Comparison of ENCODE assay signal across 5 cellular contexts in the genomic region with DNA sequence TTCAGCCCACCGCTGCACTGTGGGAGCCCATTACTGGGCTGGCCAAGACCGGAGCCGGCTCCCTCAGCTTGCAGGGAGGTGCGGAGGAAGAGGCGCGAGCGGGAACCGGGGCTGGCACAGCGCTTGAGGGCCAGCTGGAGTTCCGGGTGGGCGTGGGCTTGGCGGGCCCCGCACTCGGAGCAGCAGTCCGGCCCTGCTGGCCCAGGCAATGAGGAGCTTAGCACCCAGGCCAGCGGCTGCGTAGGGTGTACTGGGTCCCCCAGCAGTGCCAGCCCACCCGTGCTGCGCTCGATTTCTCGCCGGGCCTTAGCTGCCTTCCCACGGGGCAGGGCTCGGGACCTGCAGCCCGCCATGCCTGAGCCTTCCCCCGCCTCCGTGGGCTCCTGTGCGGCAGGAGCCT.
DNase-seq lines count a peak whose midpoint lies in the region; TF ChIP-seq lines count a peak whose summit lies in the region.
"Not testable (repeated sequence)": the region's sequence is repeated elsewhere in the genome, so short reads cannot be mapped to it uniquely, and the experiment has no call there.

No MANE protein-coding gene starts in this region.

- not testable (repeated sequence) for TF ChIP-seq CTCF in testis (IDR thresholded peaks at IDR 0.05)

- H4K12ac ChIP-seq in trophoblast cell (ENCODE audit: low read depth, low read length), result not testable (repeated sequence)

- whole genome bisulfite sequencing in mesenchymal stem cell, result 97% methylated on average over 27 of the region's 28 CpGs
- WGBS in trophoblast cell (ENCODE audit: extremely low coverage, insufficient coverage, insufficient read length), result no CpG with 5 or more reads among the region's 28 CpGs
- 90% methylated on average over 28 of the region's 28 CpGs; no CpG with 5 or more reads in 1 of the 2 donors for WGBS in testis, 2 donors

- peak overlapping the region in 1 of 2 experiments; percentile 40 for H3K23ac ChIP-seq in mesenchymal stem cell (ENCODE audit: low read length in 2 of 2)
- H3K23ac ChIP-seq in trophoblast cell (ENCODE audit: low read length), result not testable (repeated sequence)

- not testable (repeated sequence) for H3K79me1 ChIP-seq in mesenchymal stem cell (replicated peaks; ENCODE audit: low read length, poor library complexity, severe bottlenecking); trophoblast cell (ENCODE audit: low read length)

- not testable (repeated sequence) for H3K36me3 ChIP-seq in BLaER1; BLaER1 treated with 17β-estradiol and CSF1 and Interleukin-3, amounts not matched to agents 10 nM and 100 nM; mesenchymal stem cell (ENCODE audit: control insufficient read depth in 1 of 2, insufficient read depth in 2 of 2, low read depth in 1 of 2, low read length in 2 of 2); trophoblast cell (ENCODE audit: control insufficient read depth in 1 of 2, insufficient read depth in 2 of 2, low read length in 2 of 2); testis (ENCODE audit: low read depth, missing control alignments)

- H4K8ac ChIP-seq in mesenchymal stem cell (ENCODE audit: low read length); trophoblast cell (ENCODE audit: low read depth, low read length): not testable (repeated sequence)

- H4K20me1 ChIP-seq in BLaER1; BLaER1 treated with 17β-estradiol and CSF1 and Interleukin-3, amounts not matched to agents 10 nM and 100 nM: not testable (repeated sequence)

- H2BK120ac ChIP-seq in mesenchymal stem cell (ENCODE audit: low read depth, low read length); trophoblast cell (ENCODE audit: insufficient read depth, low read length, poor library complexity): not testable (repeated sequence)

- not testable (repeated sequence) for H2AFZ ChIP-seq in mesenchymal stem cell (ENCODE audit: low read depth, low read length); trophoblast cell (ENCODE audit: insufficient read depth, low read length, poor library complexity)

- DNase-seq in mesenchymal stem cell, trophoblast cell, testis: not testable (repeated sequence)

- peaks cover 24% of the 10 kb centered on the region for H3K4me1 ChIP-seq in BLaER1
- H3K4me1 ChIP-seq in BLaER1 treated with 17β-estradiol and CSF1 and Interleukin-3, amounts not matched to agents 10 nM and 100 nM, result peaks cover 15 to 33% (median 22%) of the 10 kb centered on the region in 10 experiments
- not testable (repeated sequence) for H3K4me1 ChIP-seq in mesenchymal stem cell (ENCODE audit: control insufficient read depth, insufficient read depth, low read depth, low read length); trophoblast cell (ENCODE audit: control insufficient read depth in 1 of 2, insufficient read depth in 2 of 2, low read length in 2 of 2); testis

- H3K4me2 ChIP-seq in BLaER1, result peak overlapping the region; percentile 42; the same call in 1 of the 2 replicates
- peak overlapping the region in 9 of 11 experiments; percentile 28 to 71 (median 57); a peak in 15 of 22 replicates for H3K4me2 ChIP-seq in BLaER1 treated with 17β-estradiol and CSF1 and Interleukin-3, amounts not matched to agents 10 nM and 100 nM
- H3K4me2 ChIP-seq in mesenchymal stem cell (ENCODE audit: low read length, poor library complexity, severe bottlenecking); trophoblast cell (ENCODE audit: low read length): not testable (repeated sequence)

- not testable (repeated sequence) for H3K27me3 ChIP-seq in BLaER1; BLaER1 treated with 17β-estradiol and CSF1 and Interleukin-3, amounts not matched to agents 10 nM and 100 nM; mesenchymal stem cell (ENCODE audit: control insufficient read depth in 1 of 2, insufficient read depth in 1 of 2, low read length in 2 of 2); trophoblast cell (ENCODE audit: insufficient read depth, low read length); testis

- not testable (repeated sequence) for H2AK5ac ChIP-seq in mesenchymal stem cell (ENCODE audit: low read length, severe bottlenecking); trophoblast cell (ENCODE audit: low read length)

- not testable (repeated sequence) for H3K9me3 ChIP-seq in BLaER1; BLaER1 treated with 17β-estradiol and CSF1 and Interleukin-3, amounts not matched to agents 10 nM and 100 nM (replicated peaks in 1 of 11); mesenchymal stem cell (ENCODE audit: control insufficient read depth, low read length); trophoblast cell (ENCODE audit: insufficient read depth, low read depth, low read length); testis

- H3K4me3 ChIP-seq in BLaER1; BLaER1 treated with 17β-estradiol and CSF1 and Interleukin-3, amounts not matched to agents 10 nM and 100 nM; mesenchymal stem cell (ENCODE audit: insufficient read depth in 1 of 2, low read depth in 1 of 2, low read length in 2 of 2); trophoblast cell (ENCODE audit: low read depth, low read length): not testable (repeated sequence)
- H3K4me3 ChIP-seq in testis, result peak overlapping the region; percentile 29 to 46

- H3K4ac ChIP-seq in mesenchymal stem cell (ENCODE audit: low read depth in 1 of 2, low read length in 2 of 2), result peak overlapping the region in 1 of 2 experiments; percentile 67
- H3K4ac ChIP-seq in trophoblast cell (ENCODE audit: low read depth, low read length), result not testable (repeated sequence)

- H3K18ac ChIP-seq in mesenchymal stem cell (ENCODE audit: low read depth in 1 of 2, low read length in 2 of 2), result peak overlapping the region; percentile 37 to 70
- H3K18ac ChIP-seq in trophoblast cell (ENCODE audit: low read length), result not testable (repeated sequence)

- not testable (repeated sequence) for H2BK5ac ChIP-seq in mesenchymal stem cell (ENCODE audit: low read depth, low read length, poor library complexity, severe bottlenecking); trophoblast cell (ENCODE audit: low read depth, low read length, poor library complexity)

- not testable (repeated sequence) for H3K9ac ChIP-seq in BLaER1; BLaER1 treated with 17β-estradiol and CSF1 and Interleukin-3, amounts not matched to agents 10 nM and 100 nM; mesenchymal stem cell (ENCODE audit: low read length); trophoblast cell (ENCODE audit: low read length)

- not testable (repeated sequence) for H3K27ac ChIP-seq in BLaER1; mesenchymal stem cell (ENCODE audit: low read length, poor library complexity, severe bottlenecking); trophoblast cell (ENCODE audit: low read depth, low read length); testis
- peak overlapping the region in 3 of 11 experiments; percentile 16 to 43 (median 21); a peak in 3 of 22 replicates for H3K27ac ChIP-seq in BLaER1 treated with 17β-estradiol and CSF1 and Interleukin-3, amounts not matched to agents 10 nM and 100 nM

- peak overlapping the region; percentile 71 for H4K91ac ChIP-seq in mesenchymal stem cell (ENCODE audit: low read length)
- H4K91ac ChIP-seq in trophoblast cell (ENCODE audit: low read depth, low read length), result peak overlapping the region; percentile 9

- TF ChIP-seq POLR2A in testis (IDR thresholded peaks at IDR 0.05), result not testable (repeated sequence)

- peak overlapping the region; percentile 83 to 88 for H2BK12ac ChIP-seq in mesenchymal stem cell (ENCODE audit: low read length in 2 of 2)
- H2BK12ac ChIP-seq in trophoblast cell (ENCODE audit: low read length), result not testable (repeated sequence)

- H2BK15ac ChIP-seq in mesenchymal stem cell (ENCODE audit: low read depth, poor library complexity, severe bottlenecking), result not testable (repeated sequence)

- not testable (repeated sequence) for H3K79me2 ChIP-seq in trophoblast cell (ENCODE audit: control insufficient read depth, insufficient read depth, low read length, poor library complexity)

- H3K14ac ChIP-seq in mesenchymal stem cell (ENCODE audit: low read length in 2 of 2), result peak overlapping the region in 1 of 2 experiments; percentile 70
- not testable (repeated sequence) for H3K14ac ChIP-seq in trophoblast cell (ENCODE audit: low read length)

- intact Hi-C loops in testis (cut with DNase I; ENCODE audit: low total_unique reads), result not testable (repeated sequence)
